In the genomic region with DNA sequence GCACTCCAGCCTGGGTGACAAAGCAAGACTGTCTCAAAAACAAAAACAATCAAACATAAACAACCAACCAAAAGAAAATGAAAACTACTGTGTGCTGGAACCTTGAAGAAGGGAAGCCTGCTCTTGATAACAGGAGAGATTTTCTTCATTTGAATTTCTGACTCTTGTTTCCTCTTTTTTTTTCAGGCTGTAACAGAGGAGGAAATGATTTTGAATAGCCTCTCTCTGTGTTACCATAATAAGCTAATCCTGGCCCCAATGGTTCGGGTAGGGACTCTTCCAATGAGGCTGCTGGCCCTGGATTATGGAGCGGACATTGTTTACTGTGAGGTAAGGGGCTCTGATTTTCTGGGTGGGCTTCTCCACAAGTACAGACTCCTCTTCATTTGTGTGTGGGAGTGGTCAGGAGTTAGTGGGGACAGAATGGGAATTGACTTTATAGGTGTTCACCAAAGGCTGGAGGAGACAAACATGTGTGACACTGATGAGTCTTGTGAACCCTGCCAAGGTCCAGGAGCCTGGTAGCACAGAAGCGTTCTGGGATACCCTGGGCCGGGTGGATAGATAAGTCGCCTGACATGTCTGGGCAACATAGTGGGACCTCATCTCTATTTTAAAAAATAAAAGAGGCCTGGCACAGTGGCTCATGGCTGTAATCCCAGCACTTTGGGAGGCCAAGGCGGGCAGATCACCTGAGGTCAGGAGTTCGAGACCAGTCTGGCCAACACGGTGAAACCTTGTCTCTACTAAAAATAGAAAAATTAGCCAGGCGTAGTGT, we compare ENCODE assay signal across 12 cellular contexts. TPM values are rescaled to one million over a fixed set of nuclear protein-coding genes. Genes with fewer than 3 reads are reported as not detected.
DNase-seq lines count a peak whose midpoint lies in the region; ATAC-seq and TF ChIP-seq lines count a peak whose summit lies in the region.
"Had no signal": no experiment of that assay in that cellular context is flagged by ENCODE, and none has a peak within 500 bp of the region (broad histone marks: within the 10 kb centered on the region; RNA-seq: fewer than 3 reads in every experiment).

No MANE protein-coding gene starts in this region.

- intact Hi-C loops in CD14-positive monocyte (cut with micrococcal nuclease), result no loop called here

- peaks cover 24% of the 10 kb centered on the region for H3K4me1 ChIP-seq in OCI-LY1 (ENCODE audit: insufficient read depth, low read length, severe bottlenecking)

- H3K9me3 ChIP-seq in OCI-LY1 (ENCODE audit: low read length), result no peaks in the 10 kb centered on the region
- H3K9me3 ChIP-seq: BLaER1 treated with 17β-estradiol and CSF1 and Interleukin-3, amounts not matched to agents 10 nM and 100 nM had no signal

- peak overlapping the region; percentile 54 for H3K9ac ChIP-seq in OCI-LY1 (ENCODE audit: low read length)

- H3K4me3 ChIP-seq in GM12875 (ENCODE audit: low read depth, low read length) (peak overlapping the region; percentile 36), OCI-LY1 (ENCODE audit: low read depth, low read length, poor library complexity, severe bottlenecking) (peak overlapping the region; percentile 37)

- no peaks in the 10 kb centered on the region for H4K20me1 ChIP-seq in OCI-LY1 (ENCODE audit: insufficient read depth, low read length)
- H4K20me1 ChIP-seq: BLaER1 treated with 17β-estradiol and CSF1 and Interleukin-3, amounts not matched to agents 10 nM and 100 nM had no signal

- DNase-seq in CD14-positive monocyte (ENCODE audit: low spot score), result no peak
- peak; percentile 6 for DNase-seq in medulla oblongata (ENCODE audit: extremely low spot score)
- DNase-seq in SW 1271 (lab: John Stamatoyannopoulos, UW), result no peak
- DNase-seq in stimulated activated effector memory CD8-positive, alpha-beta T cell treated with anti-CD3 and anti-CD28 coated beads, Interleukin-12 subunit alpha, Interleukin-12 subunit beta, amount 100 ng/mL, for 72 hours (ENCODE audit: low spot score in 2 of 2), result no peak
- DNase-seq: amygdala, PC-3, T-helper 17 cell had no signal

- no peaks in the 10 kb centered on the region for H3F3A ChIP-seq in OCI-LY1 (ENCODE audit: insufficient read depth, low read length)

- H3K4me3 Mint-ChIP-seq in CD14-positive monocyte, result peak overlapping the region; percentile 62 to 84
- no peak overlapping the region for H3K4me3 Mint-ChIP-seq in stimulated activated effector memory CD8-positive, alpha-beta T cell treated with anti-CD3 and anti-CD28 coated beads, Interleukin-12 subunit alpha, Interleukin-12 subunit beta, amount 100 ng/mL, for 72 hours
- H3K4me3 Mint-ChIP-seq: T-helper 17 cell had no signal

- peaks cover 10 to 13% of the 10 kb centered on the region in 2 donors for H3K36me3 Mint-ChIP-seq in CD14-positive monocyte
- peaks cover 52% of the 10 kb centered on the region for H3K36me3 Mint-ChIP-seq in stimulated activated effector memory CD8-positive, alpha-beta T cell treated with anti-CD3 and anti-CD28 coated beads, Interleukin-12 subunit alpha, Interleukin-12 subunit beta, amount 100 ng/mL, for 72 hours

- H2AFZ ChIP-seq in OCI-LY1 (ENCODE audit: low read length), result no peak overlapping the region

- no peaks in the 10 kb centered on the region for H3K79me2 ChIP-seq in OCI-LY1 (ENCODE audit: insufficient read depth, low read length)

- peaks cover 56% of the 10 kb centered on the region for H3K4me1 Mint-ChIP-seq in CD14-positive monocyte
- peaks cover 13% of the 10 kb centered on the region for H3K4me1 Mint-ChIP-seq in stimulated activated effector memory CD8-positive, alpha-beta T cell treated with anti-CD3 and anti-CD28 coated beads, Interleukin-12 subunit alpha, Interleukin-12 subunit beta, amount 100 ng/mL, for 72 hours

- no peaks in the 10 kb centered on the region for H3K9me3 Mint-ChIP-seq in CD14-positive monocyte
- no peaks in the 10 kb centered on the region for H3K9me3 Mint-ChIP-seq in stimulated activated effector memory CD8-positive, alpha-beta T cell treated with anti-CD3 and anti-CD28 coated beads, Interleukin-12 subunit alpha, Interleukin-12 subunit beta, amount 100 ng/mL, for 72 hours

- peak overlapping the region; percentile 87 to 98 (median 92) for H3K27ac Mint-ChIP-seq in CD14-positive monocyte
- no peak overlapping the region for H3K27ac Mint-ChIP-seq in stimulated activated effector memory CD8-positive, alpha-beta T cell treated with anti-CD3 and anti-CD28 coated beads, Interleukin-12 subunit alpha, Interleukin-12 subunit beta, amount 100 ng/mL, for 72 hours
- H3K27ac Mint-ChIP-seq: T-helper 17 cell had no signal

- ATAC-seq in GM19023 (IDR thresholded peaks at IDR 0.05; ENCODE audit: unreplicated experiment) (no peak), GM21367 (IDR thresholded peaks at IDR 0.05; ENCODE audit: unreplicated experiment) (no peak)
- no peak for ATAC-seq in stimulated activated effector memory CD8-positive, alpha-beta T cell treated with anti-CD3 and anti-CD28 coated beads, Interleukin-12 subunit alpha, Interleukin-12 subunit beta, amount 100 ng/mL, for 72 hours
- ATAC-seq: PC-3, T-helper 17 cell had no signal

- TF ChIP-seq CTCF in CD14-positive monocyte (IDR thresholded peaks at IDR 0.05) (no peak), GM12875 (IDR thresholded peaks at IDR 0.05; ENCODE audit: borderline replicate concordance, insufficient read depth, low read depth, low read length) (no peak), OCI-LY1 (IDR thresholded peaks at IDR 0.05; ENCODE audit: low read length) (no peak)

- peak overlapping the region; percentile 90 for H3K27ac ChIP-seq in OCI-LY1 (ENCODE audit: low read depth, low read length, poor library complexity, severe bottlenecking)

- H3K36me3 ChIP-seq in OCI-LY1 (ENCODE audit: insufficient read depth, low read length), result peaks cover 25% of the 10 kb centered on the region

- peak overlapping the region; percentile 51 for H3K4me2 ChIP-seq in OCI-LY1 (ENCODE audit: low read length)

- H3K27me3 Mint-ChIP-seq in CD14-positive monocyte (ENCODE audit: low read depth in 3 of 3), result peaks cover 0 to 2% (median 1%) of the 10 kb centered on the region in 3 donors
- H3K27me3 Mint-ChIP-seq: T-helper 17 cell had no signal

- H3K9me2 ChIP-seq in OCI-LY1 (ENCODE audit: low read depth, low read length), result no peaks in the 10 kb centered on the region

- H3K27me3 ChIP-seq in OCI-LY1 (ENCODE audit: insufficient read depth, low read length), result no peaks in the 10 kb centered on the region
- H3K27me3 ChIP-seq: BLaER1 treated with 17β-estradiol and CSF1 and Interleukin-3, amounts not matched to agents 10 nM and 100 nM had no signal

RNA-seq across cellular contexts. Expression of a gene that starts 14.9 kb away (rescaled TPM):
- 10 to 100 TPM; 18.4 to 33.2 TPM for polyA plus RNA-seq in CD14-positive monocyte

RNA-seq across cellular contexts. Expression of a gene that starts 15.0 kb away (rescaled TPM):
- polyA plus RNA-seq in CD14-positive monocyte, result 10 to 100 TPM; 27.7 to 42.9 TPM

RNA-seq across cellular contexts. Expression of a gene that starts 22.3 kb away (rescaled TPM):
- polyA plus RNA-seq in CD14-positive monocyte, result not detected

RNA-seq across cellular contexts. Expression of a gene that starts 38.7 kb away (rescaled TPM):
- 100 to 1,000 TPM; 117 to 124 TPM for polyA plus RNA-seq in CD14-positive monocyte

RNA-seq across cellular contexts. Expression of a gene that starts 47.2 kb away (rescaled TPM):
- 10 to 100 TPM; 15.8 to 21.8 TPM for polyA plus RNA-seq in CD14-positive monocyte
